Comparison of ENCODE assay signal across 1 cellular context in genomic region chr15:60804986-60805949, GRCh38.
A peak's percentile ranks its signal among the peaks of the same experiment; 100 is the strongest.
TF ChIP-seq lines count a peak whose summit lies in the region.

No MANE protein-coding gene starts in this region.

TF ChIP-seq in H1, 55 proteins besides CTCF, POLR2A, EP300 and RAD21 (continued from another document):
- peak; percentile 72; the same call in 1 of the 2 replicates for TF ChIP-seq JUND (IDR thresholded peaks at IDR 0.05; ENCODE audit: low read length)
- TF ChIP-seq BACH1 (IDR thresholded peaks at IDR 0.05; ENCODE audit: low read length) = 0 out of 2 replicates have a peak, but pooled peaks have one; percentile 11
- peak; percentile 70 for TF ChIP-seq NANOG (IDR thresholded peaks at IDR 0.05; ENCODE audit: insufficient read depth, low read depth, low read length, poor library complexity, severe bottlenecking)
